ENCODE assay signal across 8 cellular contexts in genomic region chr12:55720071-55720564, GRCh38. TPM values are rescaled to one million over a fixed set of nuclear protein-coding genes. Genes with fewer than 3 reads are reported as not detected.
DNase-seq lines count a peak whose midpoint lies in the region; ATAC-seq, FAIRE-seq and TF ChIP-seq lines count a peak whose summit lies in the region.

A gene with protein sequence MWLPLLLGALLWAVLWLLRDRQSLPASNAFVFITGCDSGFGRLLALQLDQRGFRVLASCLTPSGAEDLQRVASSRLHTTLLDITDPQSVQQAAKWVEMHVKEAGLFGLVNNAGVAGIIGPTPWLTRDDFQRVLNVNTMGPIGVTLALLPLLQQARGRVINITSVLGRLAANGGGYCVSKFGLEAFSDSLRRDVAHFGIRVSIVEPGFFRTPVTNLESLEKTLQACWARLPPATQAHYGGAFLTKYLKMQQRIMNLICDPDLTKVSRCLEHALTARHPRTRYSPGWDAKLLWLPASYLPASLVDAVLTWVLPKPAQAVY (plus strand): TSS chr12:55720393. CDS start chr12:55721185, 792 bp downstream.

- H3K23ac ChIP-seq in H9 (ENCODE audit: insufficient read length, low read depth, low read length) = no peak within 1 kb of the TSS

- no peak for TF ChIP-seq CTCF in H9 (conservative IDR thresholded peaks at IDR 0.05)
- TF ChIP-seq CTCF in adrenal gland (IDR thresholded peaks at IDR 0.05) = no peak

- no peak within 1 kb of the TSS for H3K14ac ChIP-seq in H9 (ENCODE audit: insufficient read depth, low read length)

- intact Hi-C loops in adrenal gland (cut with DNase I) = no loop called here

- no peak within 1 kb of the TSS for H2AFZ ChIP-seq in H9 (ENCODE audit: low read length)

- no peak within 1 kb of the TSS for H3K4me3 Mint-ChIP-seq in H9
- no peak within 1 kb of the TSS for H3K4me3 Mint-ChIP-seq in stimulated activated naive CD8-positive, alpha-beta T cell treated with anti-CD3 and anti-CD28 coated beads, Interleukin-15, amount 100 ng/mL, for 72 hours
- peak within 1 kb of the TSS in 2 of 7 donors; percentile 30 to 44 for H3K4me3 Mint-ChIP-seq in CD8-positive, alpha-beta memory T cell

- no peak for TF ChIP-seq POLR2A in adrenal gland (IDR thresholded peaks at IDR 0.05)

- H3K4ac ChIP-seq in H9 (ENCODE audit: low read depth, low read length) = no peak within 1 kb of the TSS

- no peak within 1 kb of the TSS for H2BK15ac ChIP-seq in H9 (ENCODE audit: low read depth, low read length)

- DNase-seq in H9 (no peak), adrenal gland (peak in 1 of 7 donors; percentile 54), iris pigment epithelial cell (ENCODE audit: low read depth) (peak; percentile 65), small intestine (peak; percentile 99), dermis blood vessel endothelial cell (no peak), NCI-H1694 treated with DMSO at 0.1 percent for 48 hours (lab: John Stamatoyannopoulos, UW) (no peak)
- DNase-seq in stimulated activated naive CD8-positive, alpha-beta T cell treated with anti-CD3 and anti-CD28 coated beads, Interleukin-15, amount 100 ng/mL, for 72 hours = no peak
- DNase-seq in CD8-positive, alpha-beta memory T cell = no peak

- peaks cover 44 to 46% of the 10 kb centered on the region in 2 experiments for H3K4me1 Mint-ChIP-seq in H9
- H3K4me1 Mint-ChIP-seq in stimulated activated naive CD8-positive, alpha-beta T cell treated with anti-CD3 and anti-CD28 coated beads, Interleukin-15, amount 100 ng/mL, for 72 hours = peaks cover 45% of the 10 kb centered on the region
- peaks cover 38 to 70% (median 38%) of the 10 kb centered on the region in 3 donors for H3K4me1 Mint-ChIP-seq in CD8-positive, alpha-beta memory T cell

- no peak within 1 kb of the TSS for H2BK120ac ChIP-seq in H9 (ENCODE audit: low read depth, low read length, poor library complexity, severe bottlenecking)

- H3K36me3 ChIP-seq in adrenal gland (replicated peaks in 1 of 2) (peaks cover 0 to 29% of the 10 kb centered on the region in 2 donors), small intestine (ENCODE audit: control insufficient read depth in 2 of 2, insufficient read depth in 2 of 2, low read length in 2 of 2) (peaks cover under 1 to 3% of the 10 kb centered on the region in 2 donors)
- no peaks in the 10 kb centered on the region for H3K36me3 ChIP-seq in CD8-positive, alpha-beta memory T cell (ENCODE audit: insufficient read depth, low read length)

- no peak within 1 kb of the TSS for H2BK20ac ChIP-seq in H9 (ENCODE audit: low read depth, low read length, poor library complexity, severe bottlenecking)

- H3K9me3 ChIP-seq in H9 (ENCODE audit: control insufficient read depth, low read depth, low read length) (no peaks in the 10 kb centered on the region), adrenal gland (replicated peaks in 1 of 3) (no peaks in the 10 kb centered on the region), small intestine (ENCODE audit: control insufficient read depth, low read depth) (no peaks in the 10 kb centered on the region)
- H3K9me3 ChIP-seq in CD8-positive, alpha-beta memory T cell (ENCODE audit: low read length) = no peaks in the 10 kb centered on the region

- no peak within 1 kb of the TSS for H2BK5ac ChIP-seq in H9 (ENCODE audit: insufficient read length, low read length)

- peak within 1 kb of the TSS in 2 of 3 experiments; percentile 68 to 75; a peak in 3 of 7 replicates for H3K27ac Mint-ChIP-seq in H9
- H3K27ac Mint-ChIP-seq in stimulated activated naive CD8-positive, alpha-beta T cell treated with anti-CD3 and anti-CD28 coated beads, Interleukin-15, amount 100 ng/mL, for 72 hours = no peak within 1 kb of the TSS
- H3K27ac Mint-ChIP-seq in CD8-positive, alpha-beta memory T cell = peak within 1 kb of the TSS in 4 of 8 donors; percentile 17 to 80 (median 53)

- no peak within 1 kb of the TSS for H2BK12ac ChIP-seq in H9 (ENCODE audit: insufficient read length, low read depth, low read length)

- no peaks in the 10 kb centered on the region for H3K79me1 ChIP-seq in H9 (ENCODE audit: insufficient read depth, low read depth, low read length, poor library complexity, severe bottlenecking)

- peaks cover 9% of the 10 kb centered on the region for H3K23me2 ChIP-seq in H9 (ENCODE audit: insufficient read length, low read depth, low read length, poor library complexity, severe bottlenecking)

- H3K27ac ChIP-seq in H9 (ENCODE audit: insufficient read length, low read depth, low read length) (no peak within 1 kb of the TSS), adrenal gland (peak within 1 kb of the TSS in 4 of 5 donors; percentile 20 to 77 (median 55)), small intestine (ENCODE audit: low read depth in 1 of 2, low read length in 1 of 2) (peak within 1 kb of the TSS; percentile 90 to 91)
- no peak within 1 kb of the TSS for H3K27ac ChIP-seq in CD8-positive, alpha-beta memory T cell (ENCODE audit: low read depth, low read length)

- no peak within 1 kb of the TSS for H4K8ac ChIP-seq in H9 (replicated peaks; ENCODE audit: insufficient read length, low read depth, low read length)

- no peaks in the 10 kb centered on the region for H3K79me2 ChIP-seq in H9 (ENCODE audit: insufficient read depth, low read length)

- no peak within 1 kb of the TSS for H3K9ac ChIP-seq in H9 (ENCODE audit: extremely low read depth, insufficient read length, low read length)

- H3T11ph ChIP-seq in H9 (ENCODE audit: low read length) = no peak within 1 kb of the TSS

- H3K27me3 Mint-ChIP-seq in H9 (ENCODE audit: low read depth) = peaks cover 4% of the 10 kb centered on the region
- no peaks in the 10 kb centered on the region for H3K27me3 Mint-ChIP-seq in stimulated activated naive CD8-positive, alpha-beta T cell treated with anti-CD3 and anti-CD28 coated beads, Interleukin-15, amount 100 ng/mL, for 72 hours
- peaks cover 0 to 5% of the 10 kb centered on the region in 2 donors for H3K27me3 Mint-ChIP-seq in CD8-positive, alpha-beta memory T cell

- H4K91ac ChIP-seq in H9 (ENCODE audit: insufficient read length, low read depth, low read length) = no peak within 1 kb of the TSS

- peaks cover 0 to 3% of the 10 kb centered on the region in 2 experiments; a peak in 3 of 5 replicates for H3K9me3 Mint-ChIP-seq in H9
- H3K9me3 Mint-ChIP-seq in stimulated activated naive CD8-positive, alpha-beta T cell treated with anti-CD3 and anti-CD28 coated beads, Interleukin-15, amount 100 ng/mL, for 72 hours = no peaks in the 10 kb centered on the region
- no peaks in the 10 kb centered on the region for H3K9me3 Mint-ChIP-seq in CD8-positive, alpha-beta memory T cell

- no peak for FAIRE-seq in small intestine (lab: Jason Lieb, UNC)

- no peak within 1 kb of the TSS for H3K18ac ChIP-seq in H9 (ENCODE audit: insufficient read length, low read depth, low read length)

- CTCF ChIA-PET in CD8-positive, alpha-beta memory T cell (lab: Charles Lee) = interaction anchor here (1.5 to 6.9 kb wide), 3 partner anchors 10 to 64 kb away, joined by 5 to 67 read pairs (median 20); partner anchors contain the start of gene CD63

- H3K4me3 ChIP-seq in adrenal gland (no peak within 1 kb of the TSS), small intestine (ENCODE audit: low read depth in 1 of 2, low read length in 2 of 2) (peak within 1 kb of the TSS in 1 of 2 donors; percentile 28)
- no peak within 1 kb of the TSS for H3K4me3 ChIP-seq in CD8-positive, alpha-beta memory T cell (ENCODE audit: low read length)

- H3K4me1 ChIP-seq in H9 (ENCODE audit: insufficient read depth, low read length) (peaks cover 13% of the 10 kb centered on the region; the same call in 1 of the 2 replicates), adrenal gland (replicated peaks in 1 of 2) (peaks cover 12 to 31% of the 10 kb centered on the region in 2 donors), small intestine (ENCODE audit: control insufficient read depth in 2 of 2, insufficient read depth in 1 of 2, low read depth in 1 of 2, low read length in 1 of 2) (peaks cover 8 to 10% of the 10 kb centered on the region in 2 donors)
- peaks cover 27% of the 10 kb centered on the region for H3K4me1 ChIP-seq in CD8-positive, alpha-beta memory T cell (ENCODE audit: insufficient read depth, low read length)

- H3K4me2 ChIP-seq in H9 (ENCODE audit: insufficient read depth, insufficient read length, low read length) = no peak within 1 kb of the TSS

- no peak within 1 kb of the TSS for H2AK5ac ChIP-seq in H9 (ENCODE audit: insufficient read length, low read length)

- ATAC-seq in stimulated activated naive CD8-positive, alpha-beta T cell treated with anti-CD3 and anti-CD28 coated beads, Interleukin-15, amount 100 ng/mL, for 72 hours = no peak

- no peaks in the 10 kb centered on the region for H3K27me3 ChIP-seq in H9 (ENCODE audit: insufficient read depth, low read length)
- H3K27me3 ChIP-seq in adrenal gland = no peaks in the 10 kb centered on the region
- H3K27me3 ChIP-seq in small intestine (ENCODE audit: control insufficient read depth in 2 of 2, insufficient read depth in 2 of 2, low read length in 2 of 2) = no peaks in the 10 kb centered on the region
- H3K27me3 ChIP-seq in CD8-positive, alpha-beta memory T cell (ENCODE audit: insufficient read depth, low read length, poor library complexity, severe bottlenecking) = no peaks in the 10 kb centered on the region

- WGBS in H9 (ENCODE audit: extremely low coverage, insufficient read length, low lambda C conversion rate) = no CpG with 5 or more reads among the region's 6 CpGs
- WGBS in adrenal gland, 4 donors = 72 to 85% (median 81%) methylated on average over 5 to 6 of the region's 6 CpGs
- WGBS in small intestine, 3 donors = 14 to 47% (median 46%) methylated on average over 6 of the region's 6 CpGs

- H3K36me3 Mint-ChIP-seq in H9 (ENCODE audit: insufficient read depth in 1 of 3, low read depth in 3 of 3) = peaks cover 3 to 30% (median 21%) of the 10 kb centered on the region in 3 experiments; a peak in 6 of 7 replicates
- H3K36me3 Mint-ChIP-seq in CD8-positive, alpha-beta memory T cell = peaks cover 0 to 42% (median 3%) of the 10 kb centered on the region in 3 donors

- POLR2A ChIA-PET in CD8-positive, alpha-beta memory T cell (lab: Charles Lee) = interaction anchor here (0.5 to 0.8 kb wide), 2 partner anchors 17 to 250 kb away, joined by 3 to 10 read pairs; no protein-coding TSS in a partner anchor

- H4K5ac ChIP-seq in H9 (ENCODE audit: insufficient read length, low read depth, low read length) = no peak within 1 kb of the TSS

- H4K20me1 ChIP-seq in H9 (ENCODE audit: control insufficient read depth, insufficient read depth, insufficient read length) = no peaks in the 10 kb centered on the region

- H3K56ac ChIP-seq in H9 (ENCODE audit: insufficient read length, low read depth, low read length) = no peak within 1 kb of the TSS

RNA-seq across cellular contexts. Expression of the gene that starts here (rescaled TPM):
- total RNA-seq in H9 (2021) = 4.0 and 6.6 TPM in 2 replicates
- total RNA-seq in adrenal gland = 10 to 100 TPM in 1 of 8 donors, 1 to 10 TPM in 7; 1.9 to 25.7 (median 4.0) TPM
- polyA plus RNA-seq in adrenal gland = 10 to 100 TPM in 2 of 3 donors, 1 to 10 TPM in 1; 2.7 to 41.4 (median 32.7) TPM
- 10 to 100 TPM; 19.2 to 79.8 (median 44.0) TPM for polyA plus RNA-seq in small intestine
- 0.74 and 2.2 TPM in 2 replicates for total RNA-seq in dermis blood vessel endothelial cell
- 1 to 10 TPM; 8.1 to 8.5 TPM for total RNA-seq in CD8-positive, alpha-beta memory T cell
- 0.90 TPM for polyA plus RNA-seq in CD8-positive, alpha-beta memory T cell

Comparison
In these comparisons a context has a peak if more than half of its experiments do, and no peak if none do; other contexts are left out.
1. DNase-seq: peak in iris pigment epithelial cell (single experiment) and small intestine (single experiment); none in H9 (single experiment), dermis blood vessel endothelial cell (single experiment), stimulated activated naive CD8-positive, alpha-beta T cell treated with anti-CD3 and anti-CD28 coated beads, Interleukin-15, amount 100 ng/mL, for 72 hours (0 of 2), NCI-H1694 treated with DMSO at 0.1 percent for 48 hours (single experiment) and CD8-positive, alpha-beta memory T cell (0 of 5).
2. H3K27ac ChIP-seq: peak in adrenal gland (4 of 5) and small intestine (2 of 2); none in H9 (single experiment) and CD8-positive, alpha-beta memory T cell (single experiment).
3. H3K27ac Mint-ChIP-seq: peak in H9 (2 of 3); none in stimulated activated naive CD8-positive, alpha-beta T cell treated with anti-CD3 and anti-CD28 coated beads, Interleukin-15, amount 100 ng/mL, for 72 hours (0 of 2).